Comparison of ENCODE assay signal across 8 cellular contexts in genomic region chr11:74570266-74571061, GRCh38. TPM values are rescaled to one million over a fixed set of nuclear protein-coding genes. Genes with fewer than 3 reads are reported as not detected.
DNase-seq lines count a peak whose midpoint lies in the region; ATAC-seq and TF ChIP-seq lines count a peak whose summit lies in the region.

No MANE protein-coding gene starts in this region.

- DNase-seq in DMS79 (lab: John Stamatoyannopoulos, UW) (peak; percentile 34), HuH-7.5 (ENCODE audit: low spot score) (peak; percentile 47), PC-3 (peak; percentile 85), cerebellar cortex (ENCODE audit: low spot score) (peak; percentile 49), left lung (no peak), tibial artery (no peak)

- no peaks in the 10 kb centered on the region for H4K20me1 ChIP-seq in PC-3 (ENCODE audit: low read length)

- no peaks in the 10 kb centered on the region for H3F3A ChIP-seq in PC-3 (ENCODE audit: low read length, unreplicated experiment)

- TF ChIP-seq CTCF in PC-3 (conservative IDR thresholded peaks at IDR 0.05; ENCODE audit: low read depth, low read length): peak; percentile 97
- peak; percentile 60 to 74 for TF ChIP-seq CTCF in left lung (IDR thresholded peaks at IDR 0.05)
- TF ChIP-seq CTCF in tibial artery (IDR thresholded peaks at IDR 0.05): peak; percentile 37 to 43

- CTCF ChIA-PET in PC-3 (lab: Charles Lee): interaction anchor here (0.6 to 3.7 kb wide), 6 partner anchors 46 to 315 kb away, joined by 3 to 37 read pairs (median 8); partner anchors contain the start of gene LIPT2

- H3K9me2 ChIP-seq in PC-3 (replicated peaks; ENCODE audit: low read length): no peaks in the 10 kb centered on the region

- no peak overlapping the region for H3K4me2 ChIP-seq in PC-3 (ENCODE audit: low read length)

- POLR2A ChIA-PET in PC-3 (lab: Charles Lee; ENCODE audit: unreplicated experiment): interaction anchor here (1.0 kb wide), 1 partner anchor 77 kb away, joined by 7 read pairs; the partner anchor contains the start of gene LIPT2

- no peaks in the 10 kb centered on the region for H3K79me2 ChIP-seq in PC-3 (ENCODE audit: low read length)

- intact Hi-C loops in PC-3 (cut with micrococcal nuclease) (loop anchor here (1.0 to 10.0 kb wide), 5 partner anchors 46 to 314 kb away; no protein-coding TSS in a partner anchor), left lung (cut with DNase I) (no loop called here), tibial artery (cut with DNase I; ENCODE audit: low total_unique reads) (no loop called here)

- H3K27ac ChIP-seq in PC-3 (ENCODE audit: low read length) (no peak overlapping the region), left lung (no peak overlapping the region), tibial artery (no peak overlapping the region)

- H3K4me1 ChIP-seq in PC-3 (ENCODE audit: insufficient read depth, low read length) (peaks cover 5% of the 10 kb centered on the region; the same call in 1 of the 2 replicates), left lung (no peaks in the 10 kb centered on the region), tibial artery (no peaks in the 10 kb centered on the region)

- no peak overlapping the region for H2AFZ ChIP-seq in PC-3 (ENCODE audit: low read length)

- ATAC-seq in PC-3 (peak; percentile 86), left lung (peak; percentile 96), GM18858 (IDR thresholded peaks at IDR 0.05; ENCODE audit: unreplicated experiment) (no peak), GM18498 (IDR thresholded peaks at IDR 0.05; ENCODE audit: unreplicated experiment) (no peak)

- H3K4me3 ChIP-seq in PC-3 (ENCODE audit: low read length) (no peak overlapping the region), left lung (no peak overlapping the region), tibial artery (no peak overlapping the region)

- H3K9ac ChIP-seq in PC-3 (ENCODE audit: low read length): no peak overlapping the region

- BruUV-seq in PC-3 (replicated peaks; lab: Mats Ljungman, UMichigan): no TSS peak

- no peaks in the 10 kb centered on the region for H3K27me3 ChIP-seq in PC-3 (ENCODE audit: low read length)
- H3K27me3 ChIP-seq in left lung: no peaks in the 10 kb centered on the region
- peaks cover 0 to 4% of the 10 kb centered on the region in 2 donors for H3K27me3 ChIP-seq in tibial artery

- H3K36me3 ChIP-seq in PC-3 (ENCODE audit: low read depth, low read length) (no peaks in the 10 kb centered on the region), left lung (no peaks in the 10 kb centered on the region), tibial artery (no peaks in the 10 kb centered on the region)

- H3K9me3 ChIP-seq in PC-3 (ENCODE audit: low read length): no peaks in the 10 kb centered on the region
- no peaks in the 10 kb centered on the region for H3K9me3 ChIP-seq in left lung
- H3K9me3 ChIP-seq in tibial artery: no peaks in the 10 kb centered on the region

RNA-seq across cellular contexts. Expression of gene POLD3, which starts 21.9 kb away (rescaled TPM):
- total RNA-seq in PC-3 (2014; rRNA removed) (25.5 and 28.4 TPM in 2 replicates), left lung (10 to 100 TPM; 15.0 to 22.7 TPM)

Comparison
In these comparisons a context has a peak if more than half of its experiments do, and no peak if none do; other contexts are left out.
1. DNase-seq: peak in DMS79 (single experiment), HuH-7.5 (single experiment), PC-3 (single experiment) and cerebellar cortex (single experiment); none in left lung (0 of 2) and tibial artery (0 of 2).
2. ATAC-seq: peak in PC-3 (single experiment) and left lung (single experiment); none in GM18858 (single experiment) and GM18498 (single experiment).
3. CTCF ChIP-seq: peak in every context shown above with its lines; median percentile 97 in PC-3; 67 in left lung; 40 in tibial artery.